1 cellular context compared by ENCODE assay signal in the genomic region with DNA sequence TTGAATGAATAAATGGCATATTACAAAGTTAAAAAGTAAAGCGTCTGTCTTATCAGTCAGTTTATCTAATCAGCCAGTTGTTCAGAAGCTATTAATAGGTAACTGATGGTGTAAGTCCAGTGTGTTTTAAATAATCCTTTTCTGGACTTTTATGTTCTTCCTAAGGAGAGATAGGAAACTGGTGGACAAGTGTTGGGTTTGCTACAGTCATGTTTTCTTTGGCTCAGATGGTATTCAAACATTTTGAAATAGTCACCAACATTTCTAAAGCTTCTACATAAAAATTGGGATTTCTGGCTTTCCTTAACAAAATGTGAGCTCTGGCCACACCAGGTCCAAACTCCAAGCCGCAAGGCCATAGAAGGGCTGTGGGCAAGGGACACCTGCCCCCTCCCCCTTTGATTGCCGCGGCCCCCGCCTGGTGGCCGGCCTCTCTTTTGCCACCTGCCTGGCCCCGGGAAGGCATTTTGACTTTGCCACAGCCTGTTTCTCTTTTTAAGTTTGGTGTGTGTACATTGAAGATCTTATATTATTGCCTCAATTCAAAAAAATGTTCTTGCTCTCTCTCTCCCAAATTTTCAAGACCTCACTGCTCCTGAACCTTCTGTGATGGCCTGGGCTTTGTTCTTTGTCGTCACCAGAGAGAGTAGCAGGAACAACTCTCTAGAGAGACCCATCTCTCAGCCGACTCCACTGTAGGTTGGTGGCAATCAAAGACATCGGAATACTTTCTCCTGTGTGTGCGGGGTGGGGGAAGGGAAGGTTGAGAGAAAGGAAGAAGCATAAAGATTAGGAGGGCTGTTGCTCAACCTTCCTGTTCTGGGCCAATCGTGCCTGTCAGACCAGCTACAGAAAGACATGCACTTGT.
A peak's percentile ranks its signal among the peaks of the same experiment; 100 is the strongest.
TF ChIP-seq lines count a peak whose summit lies in the region.

No MANE protein-coding gene starts in this region.

TF ChIP-seq in K562, 482 proteins besides CTCF, POLR2A, EP300 and RAD21 (continued from another document and continues in another):
- TF ChIP-seq FOXK2 (conservative IDR thresholded peaks at IDR 0.05 in 1 of 2, IDR thresholded peaks at IDR 0.05 in 1 of 2; ENCODE audit: low read depth in 2 of 2) (peak in 1 of 2 experiments; percentile 52; a peak in 1 of 4 replicates), MGA (IDR thresholded peaks at IDR 0.05) (peak; percentile 27; the same call in 1 of the 2 replicates), ZNF584 (CRISPR knock-in tag; IDR thresholded peaks at IDR 0.05; ENCODE audit: low read depth) (peak; percentile 82; the same call in 1 of the 2 replicates), BRD9 (IDR thresholded peaks at IDR 0.05; ENCODE audit: low read depth, partially characterized antibody) (peak; percentile 50), STAT5A (IDR thresholded peaks at IDR 0.05; ENCODE audit: borderline replicate concordance, low read length) (peak; percentile 34; the same call in 1 of the 2 replicates), MLX (CRISPR knock-in tag; conservative IDR thresholded peaks at IDR 0.05) (no peak), MAFF (IDR thresholded peaks at IDR 0.05; ENCODE audit: low read length) (no peak), BCOR (IDR thresholded peaks at IDR 0.05) (peak; percentile 67), L3MBTL2 (IDR thresholded peaks at IDR 0.05) (peak; percentile 56; the same call in 1 of the 2 replicates), TEAD2 (tag; IDR thresholded peaks at IDR 0.05) (peak; percentile 37; the same call in 1 of the 2 replicates), POLR2AphosphoS5 (IDR thresholded peaks at IDR 0.05; ENCODE audit: control insufficient read depth, insufficient read depth, low read depth, low read length) (peak; percentile 73), NR4A1 (CRISPR knock-in tag; IDR thresholded peaks at IDR 0.05) (no peak), NR4A1 (tag; IDR thresholded peaks at IDR 0.05) (0 out of 2 replicates have a peak, but pooled peaks have one; percentile 54), TAL1 (IDR thresholded peaks at IDR 0.05) (peak; percentile 38; the same call in 1 of the 2 replicates), JUNB (CRISPR knock-in tag; conservative IDR thresholded peaks at IDR 0.05) (no peak), NCOA1 (IDR thresholded peaks at IDR 0.05; ENCODE audit: low read depth) (peak; percentile 49; the same call in 1 of the 2 replicates), CHD2 (IDR thresholded peaks at IDR 0.05; ENCODE audit: low read depth, low read length) (peak; percentile 47; the same call in 1 of the 2 replicates), CBFA2T3 (IDR thresholded peaks at IDR 0.05) (peak; percentile 74), CXXC5 (CRISPR knock-in tag; IDR thresholded peaks at IDR 0.05) (peak; percentile 37; the same call in 1 of the 2 replicates), MAZ (CRISPR knock-in tag; conservative IDR thresholded peaks at IDR 0.05 in 1 of 2, IDR thresholded peaks at IDR 0.05 in 1 of 2) (peak in 1 of 2 experiments; percentile 21; a peak in 2 of 4 replicates), EWSR1 (IDR thresholded peaks at IDR 0.05; ENCODE audit: borderline replicate concordance, low read depth, partially characterized antibody) (peak; percentile 40), MTA3 (IDR thresholded peaks at IDR 0.05; ENCODE audit: borderline replicate concordance) (peak; percentile 82), TOE1 (IDR thresholded peaks at IDR 0.05; ENCODE audit: borderline replicate concordance) (peak; percentile 42; the same call in 1 of the 2 replicates), TOE1 (CRISPR knock-in tag; IDR thresholded peaks at IDR 0.05; ENCODE audit: borderline replicate concordance, low read depth) (no peak), ZNF766 (CRISPR knock-in tag; conservative IDR thresholded peaks at IDR 0.05) (peak; percentile 70), NKRF (IDR thresholded peaks at IDR 0.05; ENCODE audit: borderline replicate concordance) (peak; percentile 20; the same call in 1 of the 2 replicates), TCF3 (CRISPR knock-in tag; IDR thresholded peaks at IDR 0.05) (peak; percentile 31; the same call in 1 of the 2 replicates), ZNF384 (IDR thresholded peaks at IDR 0.05; ENCODE audit: low read depth, low read length) (peak; percentile 43; the same call in 1 of the 2 replicates), ARID3A (IDR thresholded peaks at IDR 0.05; ENCODE audit: borderline replicate concordance, low read depth, low read length) (peak; percentile 80; the same call in 1 of the 2 replicates)
- TF ChIP-seq, protein P1, sequence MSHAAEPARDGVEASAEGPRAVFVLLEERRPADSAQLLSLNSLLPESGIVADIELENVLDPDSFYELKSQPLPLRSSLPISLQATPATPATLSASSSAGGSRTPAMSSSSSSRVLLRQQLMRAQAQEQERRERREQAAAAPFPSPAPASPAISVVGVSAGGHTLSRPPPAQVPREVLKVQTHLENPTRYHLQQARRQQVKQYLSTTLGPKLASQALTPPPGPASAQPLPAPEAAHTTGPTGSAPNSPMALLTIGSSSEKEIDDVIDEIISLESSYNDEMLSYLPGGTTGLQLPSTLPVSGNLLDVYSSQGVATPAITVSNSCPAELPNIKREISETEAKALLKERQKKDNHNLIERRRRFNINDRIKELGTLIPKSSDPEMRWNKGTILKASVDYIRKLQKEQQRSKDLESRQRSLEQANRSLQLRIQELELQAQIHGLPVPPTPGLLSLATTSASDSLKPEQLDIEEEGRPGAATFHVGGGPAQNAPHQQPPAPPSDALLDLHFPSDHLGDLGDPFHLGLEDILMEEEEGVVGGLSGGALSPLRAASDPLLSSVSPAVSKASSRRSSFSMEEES (CRISPR knock-in tag; IDR thresholded peaks at IDR 0.05) = no peak
- TF ChIP-seq, protein P2, sequence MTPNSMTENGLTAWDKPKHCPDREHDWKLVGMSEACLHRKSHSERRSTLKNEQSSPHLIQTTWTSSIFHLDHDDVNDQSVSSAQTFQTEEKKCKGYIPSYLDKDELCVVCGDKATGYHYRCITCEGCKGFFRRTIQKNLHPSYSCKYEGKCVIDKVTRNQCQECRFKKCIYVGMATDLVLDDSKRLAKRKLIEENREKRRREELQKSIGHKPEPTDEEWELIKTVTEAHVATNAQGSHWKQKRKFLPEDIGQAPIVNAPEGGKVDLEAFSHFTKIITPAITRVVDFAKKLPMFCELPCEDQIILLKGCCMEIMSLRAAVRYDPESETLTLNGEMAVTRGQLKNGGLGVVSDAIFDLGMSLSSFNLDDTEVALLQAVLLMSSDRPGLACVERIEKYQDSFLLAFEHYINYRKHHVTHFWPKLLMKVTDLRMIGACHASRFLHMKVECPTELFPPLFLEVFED (CRISPR knock-in tag; conservative IDR thresholded peaks at IDR 0.05) = no peak
- TF ChIP-seq, protein P3, sequence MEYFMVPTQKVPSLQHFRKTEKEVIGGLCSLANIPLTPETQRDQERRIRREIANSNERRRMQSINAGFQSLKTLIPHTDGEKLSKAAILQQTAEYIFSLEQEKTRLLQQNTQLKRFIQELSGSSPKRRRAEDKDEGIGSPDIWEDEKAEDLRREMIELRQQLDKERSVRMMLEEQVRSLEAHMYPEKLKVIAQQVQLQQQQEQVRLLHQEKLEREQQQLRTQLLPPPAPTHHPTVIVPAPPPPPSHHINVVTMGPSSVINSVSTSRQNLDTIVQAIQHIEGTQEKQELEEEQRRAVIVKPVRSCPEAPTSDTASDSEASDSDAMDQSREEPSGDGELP (CRISPR knock-in tag; IDR thresholded peaks at IDR 0.05; ENCODE audit: borderline replicate concordance) = 0 out of 2 replicates have a peak, but pooled peaks have one; percentile 13
